In the genomic region with DNA sequence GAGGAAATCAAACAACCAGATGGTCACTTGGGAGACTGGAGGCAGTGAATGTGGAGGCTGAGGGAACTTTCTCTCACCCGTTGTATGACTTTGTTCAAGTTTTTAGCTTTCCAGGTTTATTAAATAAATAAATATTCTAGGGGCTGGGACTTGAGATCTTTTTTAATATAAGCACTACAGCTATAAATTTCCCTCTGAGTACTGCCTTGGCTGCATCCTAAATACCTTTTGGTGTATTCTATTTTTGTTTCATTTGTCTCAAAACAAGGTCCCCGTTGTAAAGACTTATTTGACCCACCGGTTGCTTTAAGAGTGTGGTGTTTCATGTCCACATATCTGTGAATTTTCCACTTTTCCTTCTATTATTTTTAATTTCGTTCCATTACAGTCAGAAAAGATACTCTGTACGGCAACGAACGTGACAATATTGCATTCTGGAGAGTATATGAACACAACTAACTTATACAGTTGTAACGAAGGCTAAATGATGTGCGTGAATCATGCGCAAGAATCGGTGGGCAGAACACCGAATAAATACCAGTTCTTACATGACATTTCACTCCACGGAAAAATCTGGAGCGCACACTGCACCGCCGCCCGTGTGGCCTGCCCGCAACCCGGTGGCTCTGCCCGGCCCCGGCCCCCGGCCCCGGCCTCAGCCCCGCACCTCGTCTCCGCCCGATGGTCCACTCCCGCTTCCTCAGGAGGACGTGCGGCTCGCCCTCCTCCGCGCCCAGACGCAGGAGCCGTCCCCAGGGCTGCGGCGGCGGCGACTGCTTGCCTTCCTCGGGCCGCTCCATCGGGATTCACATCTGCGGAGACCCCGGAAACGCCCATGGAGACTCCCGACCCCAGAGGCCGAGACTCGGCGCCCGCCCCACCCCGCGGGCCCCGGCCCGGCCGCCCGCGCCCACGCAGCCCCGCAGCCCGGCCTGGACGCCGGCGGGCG, we compare ENCODE assay signal across 8 cellular contexts. TPM values are rescaled to one million over a fixed set of nuclear protein-coding genes. Genes with fewer than 3 reads are reported as not detected.
A peak's percentile ranks its signal among the peaks of the same experiment; 100 is the strongest.
DNase-seq lines count a peak whose midpoint lies in the region; ATAC-seq and TF ChIP-seq lines count a peak whose summit lies in the region.

No MANE protein-coding gene starts in this region.

- ATAC-seq in GM19043 (IDR thresholded peaks at IDR 0.05; ENCODE audit: low read depth, unreplicated experiment) (peak; percentile 6), HG03432 (IDR thresholded peaks at IDR 0.05; ENCODE audit: unreplicated experiment) (peak; percentile 20)

- peak; percentile 13 for DNase-seq in fibroblast of the aortic adventitia (ENCODE audit: low read depth)
- DNase-seq in osteoblast (ENCODE audit: insufficient read length, low spot score, missing footprints), result peak; percentile 84
- DNase-seq in ureter (ENCODE audit: low spot score), result no peak
- no peak for DNase-seq in NCI-H446 (lab: John Stamatoyannopoulos, UW)

- peak overlapping the region; percentile 93 to 99 (median 97) for H3K27ac ChIP-seq in BLaER1 treated with 17β-estradiol and CSF1 and Interleukin-3, amounts not matched to agents 10 nM and 100 nM
- H3K27ac ChIP-seq in osteoblast (ENCODE audit: low read depth, low read length), result no peak overlapping the region

- H3K36me3 ChIP-seq in BLaER1 treated with 17β-estradiol and CSF1 and Interleukin-3, amounts not matched to agents 10 nM and 100 nM, result peaks cover 43 to 55% (median 46%) of the 10 kb centered on the region in 11 experiments
- peaks cover 21% of the 10 kb centered on the region for H3K36me3 ChIP-seq in osteoblast (ENCODE audit: insufficient read depth, low read length)

- H3K4me1 ChIP-seq in BLaER1 treated with 17β-estradiol and CSF1 and Interleukin-3, amounts not matched to agents 10 nM and 100 nM, result peaks cover 0 to 23% (median 8%) of the 10 kb centered on the region in 10 experiments; a peak in 11 of 20 replicates
- H3K4me1 ChIP-seq in osteoblast (ENCODE audit: insufficient read depth, low read length), result no peaks in the 10 kb centered on the region

- H3K27me3 ChIP-seq in BLaER1 treated with 17β-estradiol and CSF1 and Interleukin-3, amounts not matched to agents 10 nM and 100 nM, result no peaks in the 10 kb centered on the region
- H3K27me3 ChIP-seq in osteoblast (ENCODE audit: insufficient read depth, low read length), result no peaks in the 10 kb centered on the region

- H3K79me2 ChIP-seq in osteoblast (ENCODE audit: insufficient read depth, low read length), result peaks cover 45% of the 10 kb centered on the region

- no peak for TF ChIP-seq CTCF in WI38 (IDR thresholded peaks at IDR 0.05; ENCODE audit: low read depth, low read length)
- TF ChIP-seq CTCF in fibroblast of the aortic adventitia (IDR thresholded peaks at IDR 0.05; ENCODE audit: insufficient read depth, low read length), result no peak
- no peak for TF ChIP-seq CTCF in osteoblast (IDR thresholded peaks at IDR 0.05; ENCODE audit: extremely low read depth, low read depth, low read length)

- peaks cover 0 to 13% (median 0%) of the 10 kb centered on the region in 11 experiments; a peak in 10 of 22 replicates for H4K20me1 ChIP-seq in BLaER1 treated with 17β-estradiol and CSF1 and Interleukin-3, amounts not matched to agents 10 nM and 100 nM
- peaks cover 4% of the 10 kb centered on the region for H4K20me1 ChIP-seq in osteoblast (ENCODE audit: insufficient read depth, low read length)

- H3K4me3 ChIP-seq in BLaER1 treated with 17β-estradiol and CSF1 and Interleukin-3, amounts not matched to agents 10 nM and 100 nM, result peak overlapping the region; percentile 80 to 98 (median 89)
- H3K4me3 ChIP-seq in WI38 (ENCODE audit: low read depth, low read length), result peak overlapping the region; percentile 74
- peak overlapping the region; percentile 77 for H3K4me3 ChIP-seq in fibroblast of the aortic adventitia (ENCODE audit: low read depth, low read length)
- H3K4me3 ChIP-seq in osteoblast (ENCODE audit: insufficient read depth, low read length), result peak overlapping the region; percentile 99

- H3K9me3 ChIP-seq in BLaER1 treated with 17β-estradiol and CSF1 and Interleukin-3, amounts not matched to agents 10 nM and 100 nM (replicated peaks in 1 of 11), result peaks cover 57 to 94% (median 77%) of the 10 kb centered on the region in 11 experiments
- no peaks in the 10 kb centered on the region for H3K9me3 ChIP-seq in osteoblast (ENCODE audit: low read depth, low read length)

- H3K9ac ChIP-seq in BLaER1 treated with 17β-estradiol and CSF1 and Interleukin-3, amounts not matched to agents 10 nM and 100 nM, result peak overlapping the region; percentile 82 to 97 (median 92)

- peak overlapping the region; percentile 32 for H2AFZ ChIP-seq in osteoblast (ENCODE audit: low read length)

- H3K4me2 ChIP-seq in BLaER1 treated with 17β-estradiol and CSF1 and Interleukin-3, amounts not matched to agents 10 nM and 100 nM, result peak overlapping the region; percentile 52 to 84 (median 69)
- peak overlapping the region; percentile 78 for H3K4me2 ChIP-seq in osteoblast (ENCODE audit: insufficient read depth, low read length)

RNA-seq across cellular contexts. Expression of gene CHFR, which starts 0.6 kb away (rescaled TPM):
- total RNA-seq in fibroblast of the aortic adventitia (ENCODE audit: low replicate concordance) (24.3 and 41.9 TPM in 2 replicates), osteoblast (54.8 and 55.0 TPM in 2 replicates), ureter (67.0 TPM)

RNA-seq across cellular contexts. Expression of gene GOLGA3, which starts 58.1 kb away (rescaled TPM):
- total RNA-seq in fibroblast of the aortic adventitia (ENCODE audit: low replicate concordance), result 88.3 and 104 TPM in 2 replicates
- total RNA-seq in osteoblast, result 102 and 127 TPM in 2 replicates
- 79.5 TPM for total RNA-seq in ureter

Comparison
In these comparisons a context has a peak if more than half of its experiments do, and no peak if none do; other contexts are left out.
1. DNase-seq: peak in fibroblast of the aortic adventitia (single experiment) and osteoblast (single experiment); none in ureter (single experiment) and NCI-H446 (0 of 2).
2. Peak in every context shown above with its lines, with median percentiles within 50 percentile points of each other: H3K4me3 ChIP-seq.